In the genomic region with DNA sequence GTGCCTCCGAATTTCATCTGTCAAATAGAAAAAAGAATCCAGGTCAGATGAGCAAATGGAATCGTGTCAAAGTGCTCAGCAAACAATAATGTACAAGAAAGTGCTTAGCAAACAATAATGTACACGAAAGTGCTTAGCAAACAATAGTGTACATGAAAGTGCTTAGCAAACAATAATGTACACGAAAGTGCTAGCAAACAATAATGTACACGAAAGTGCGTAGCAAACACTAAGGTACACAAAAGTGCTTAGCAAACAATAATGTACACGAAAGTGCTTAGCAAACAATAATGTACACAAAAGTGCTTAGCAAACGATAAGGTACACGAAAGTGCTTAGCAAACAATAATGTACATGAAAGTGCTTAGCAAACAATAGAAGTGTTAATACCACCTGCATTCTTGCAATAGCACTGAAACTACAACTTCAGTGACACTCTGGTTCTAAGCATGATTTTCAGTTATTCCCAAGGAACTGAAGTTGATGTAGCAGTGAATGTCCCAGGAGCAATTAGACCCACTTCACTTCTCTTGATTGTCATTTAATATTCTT, we compare ENCODE assay signal across 27 cellular contexts. TPM values are rescaled to one million over a fixed set of nuclear protein-coding genes. Genes with fewer than 3 reads are reported as not detected.
DNase-seq lines count a peak whose midpoint lies in the region; ATAC-seq, FAIRE-seq and TF ChIP-seq lines count a peak whose summit lies in the region.
"Had no signal": no experiment of that assay in that cellular context is flagged by ENCODE, and none has a peak within 500 bp of the region (broad histone marks: within the 10 kb centered on the region; RNA-seq: fewer than 3 reads in every experiment).

No MANE protein-coding gene starts in this region.

- H3K9me3 ChIP-seq in A549 (0 out of 3 replicates have a peak, but pooled peaks cover 4% of the 10 kb centered on the region), trophoblast cell (ENCODE audit: insufficient read depth, low read depth, low read length) (peaks cover 2% of the 10 kb centered on the region)
- H3K9me3 ChIP-seq: BE2C had no signal

- H3K23ac ChIP-seq in trophoblast cell (ENCODE audit: low read length): no peak overlapping the region

- no peak overlapping the region for H4K8ac ChIP-seq in trophoblast cell (ENCODE audit: low read depth, low read length)

- H3K27ac ChIP-seq in A549 (no peak overlapping the region), KMS-11 (peak overlapping the region; percentile 20; the same call in 1 of the 2 replicates), trophoblast cell (ENCODE audit: low read depth, low read length) (no peak overlapping the region)
- H3K27ac ChIP-seq: 22Rv1; BLaER1 treated with 17β-estradiol and CSF1 and Interleukin-3, amounts not matched to agents 10 nM and 100 nM; GM23248 had no signal

- TF ChIP-seq EP300 in A549 (IDR thresholded peaks at IDR 0.05): no peak

- H2BK12ac ChIP-seq in trophoblast cell (ENCODE audit: low read length): no peak overlapping the region

- H3K36me3 ChIP-seq in KMS-11 (ENCODE audit: insufficient read depth): no peaks in the 10 kb centered on the region
- H3K36me3 ChIP-seq in trophoblast cell (ENCODE audit: control insufficient read depth in 1 of 2, insufficient read depth in 2 of 2, low read length in 2 of 2): no peaks in the 10 kb centered on the region
- H3K36me3 ChIP-seq: BE2C; BLaER1 treated with 17β-estradiol and CSF1 and Interleukin-3, amounts not matched to agents 10 nM and 100 nM had no signal

- no peak overlapping the region for H4K91ac ChIP-seq in trophoblast cell (ENCODE audit: low read depth, low read length)

- H3K4me2 ChIP-seq in A549 (no peak overlapping the region), KMS-11 (no peak overlapping the region), trophoblast cell (ENCODE audit: low read length) (no peak overlapping the region)
- H3K4me2 ChIP-seq: BLaER1 treated with 17β-estradiol and CSF1 and Interleukin-3, amounts not matched to agents 10 nM and 100 nM had no signal

- no peak overlapping the region for H3K9ac ChIP-seq in KMS-11
- H3K9ac ChIP-seq in trophoblast cell (ENCODE audit: low read length): no peak overlapping the region
- H3K9ac ChIP-seq: BLaER1 treated with 17β-estradiol and CSF1 and Interleukin-3, amounts not matched to agents 10 nM and 100 nM; GM23248 had no signal

- no peak overlapping the region for H2BK5ac ChIP-seq in trophoblast cell (ENCODE audit: low read depth, low read length, poor library complexity)

- H3K4me1 ChIP-seq in A549 (no peaks in the 10 kb centered on the region), KMS-11 (ENCODE audit: low read depth, poor library complexity, severe bottlenecking) (no peaks in the 10 kb centered on the region), trophoblast cell (ENCODE audit: control insufficient read depth in 1 of 2, insufficient read depth in 2 of 2, low read length in 2 of 2) (no peaks in the 10 kb centered on the region)
- H3K4me1 ChIP-seq: BE2C had no signal

- no peak overlapping the region for H3K18ac ChIP-seq in trophoblast cell (ENCODE audit: low read length)

- TF ChIP-seq CTCF in A549 (IDR thresholded peaks at IDR 0.05): no peak
- TF ChIP-seq CTCF in KMS-11 (conservative IDR thresholded peaks at IDR 0.05; ENCODE audit: low read depth, low read length): no peak
- TF ChIP-seq CTCF in GM10266 (IDR thresholded peaks at IDR 0.05; ENCODE audit: control insufficient read depth, insufficient read depth, low read depth, missing control alignments): no peak

- ATAC-seq in A549: no peak
- ATAC-seq: GM12878 had no signal

- H2AK5ac ChIP-seq in trophoblast cell (ENCODE audit: low read length): no peak overlapping the region

- no peak for FAIRE-seq in A549 (lab: Jason Lieb, UNC)
- FAIRE-seq: A204.1, D721Med, G401.6, GM12878, GM19239, H1 had no signal

- H3K27me3 ChIP-seq in KMS-11 (ENCODE audit: insufficient read depth, low read depth) (no peaks in the 10 kb centered on the region; the same call in 1 of the 2 replicates), trophoblast cell (ENCODE audit: insufficient read depth, low read length) (no peaks in the 10 kb centered on the region)
- H3K27me3 ChIP-seq: BE2C; BLaER1 treated with 17β-estradiol and CSF1 and Interleukin-3, amounts not matched to agents 10 nM and 100 nM had no signal

- TF ChIP-seq RAD21 in A549 (conservative IDR thresholded peaks at IDR 0.05 in 1 of 2, IDR thresholded peaks at IDR 0.05 in 1 of 2): no peak

- H4K20me1 ChIP-seq in KMS-11 (ENCODE audit: insufficient read depth): no peaks in the 10 kb centered on the region
- H4K20me1 ChIP-seq: BLaER1 treated with 17β-estradiol and CSF1 and Interleukin-3, amounts not matched to agents 10 nM and 100 nM had no signal

- POLR2A ChIA-PET in A549 (lab: Yijun Ruan, JAX): no interaction called here

- H3K4me3 ChIP-seq in A549 (no peak overlapping the region), KMS-11 (IDR thresholded peaks at IDR 0.05; ENCODE audit: insufficient read depth, low read depth, low read length) (no peak overlapping the region), trophoblast cell (ENCODE audit: low read depth, low read length) (no peak overlapping the region)
- H3K4me3 ChIP-seq: BLaER1 treated with 17β-estradiol and CSF1 and Interleukin-3, amounts not matched to agents 10 nM and 100 nM; GM12878; GM23248 had no signal

- H2BK120ac ChIP-seq in trophoblast cell (ENCODE audit: insufficient read depth, low read length, poor library complexity): no peak overlapping the region

- no peak overlapping the region for H4K12ac ChIP-seq in trophoblast cell (ENCODE audit: low read depth, low read length)

- peak; percentile 50 for DNase-seq in DMS53 (lab: John Stamatoyannopoulos, UW)
- no peak for DNase-seq in DMS53 treated with DMSO at 0.1 percent for 48 hours (lab: John Stamatoyannopoulos, UW; ENCODE audit: unreplicated experiment)
- DNase-seq in A549 (ENCODE audit: low read depth in 1 of 2, low spot score in 1 of 2): no peak
- DNase-seq in NCI-H69 (lab: John Stamatoyannopoulos, UW): peak; percentile 17
- DNase-seq in GM10266 (ENCODE audit: extremely low spot score): no peak
- no peak for DNase-seq in medulla oblongata (ENCODE audit: extremely low spot score)
- DNase-seq in trophoblast cell: no peak
- DNase-seq: ACHN; AML-193; BE2C; CD4-positive, alpha-beta T cell; CD8-positive, alpha-beta memory T cell; DMS 273 treated with DMSO at 0.1 percent for 48 hours; DND-41; GM23248; H7; HCEC 1CT had no signal

- no peak overlapping the region for H2AFZ ChIP-seq in KMS-11 (ENCODE audit: low read depth)
- no peak overlapping the region for H2AFZ ChIP-seq in trophoblast cell (ENCODE audit: insufficient read depth, low read length, poor library complexity)
- H2AFZ ChIP-seq: GM23248 had no signal

- no peaks in the 10 kb centered on the region for H3K79me1 ChIP-seq in trophoblast cell (ENCODE audit: low read length)

- H3K79me2 ChIP-seq in KMS-11 (ENCODE audit: insufficient read depth, low read depth) (no peaks in the 10 kb centered on the region), trophoblast cell (ENCODE audit: control insufficient read depth, insufficient read depth, low read length, poor library complexity) (no peaks in the 10 kb centered on the region)

- H3K14ac ChIP-seq in trophoblast cell (ENCODE audit: low read length): no peak overlapping the region

- 9% methylated on average over 9 of the region's 9 CpGs for WGBS in A549 (ENCODE audit: missing lambda C conversion rate)
- no CpG with 5 or more reads among the region's 9 CpGs for WGBS in trophoblast cell (ENCODE audit: extremely low coverage, insufficient coverage, insufficient read length)

- no peak for TF ChIP-seq POLR2A in A549 (IDR thresholded peaks at IDR 0.05; ENCODE audit: low read length)

- H3K4ac ChIP-seq in trophoblast cell (ENCODE audit: low read depth, low read length): no peak overlapping the region

- CTCF ChIA-PET in A549 (lab: Yijun Ruan, JAX): interaction anchor here (0.6 to 2.2 kb wide), 2 partner anchors 13 to 165 kb away, joined by 3 to 6 read pairs; no protein-coding TSS in a partner anchor

TF ChIP-seq in A549, 52 proteins besides CTCF, POLR2A, EP300 and RAD21:
- TF ChIP-seq MAFK (IDR thresholded peaks at IDR 0.05; ENCODE audit: partially characterized antibody): peak; percentile 85
- TF ChIP-seq ZSCAN20 (CRISPR knock-in tag; IDR thresholded peaks at IDR 0.05): no peak

RNA-seq across cellular contexts. Expression of a gene that starts 33.4 kb away (rescaled TPM):
- polyA plus RNA-seq in A549 (2011; rRNA removed) (not detected in 2 replicates), A549 (2017; fragmentation: RNase III; extraction: RNeasy Plus Mini Kit Qiagen cat#74134 plus additional on column Dnase treatment) (not detected in 3 replicates)
- 0.11 TPM in 1 of 2 replicates, not detected in the other for polyA plus RNA-seq in A549 (2012; cell fraction: cytosol; rRNA removed)
- not detected in 2 replicates for polyA plus RNA-seq in A549 (2012; cell fraction: nucleus; rRNA removed)
- polyA minus RNA-seq in A549 (2011; rRNA and poly(A)+ RNA removed): not detected in 2 replicates
- polyA plus RNA-seq in trophoblast cell (2013): 0.12 TPM in 1 of 2 replicates, not detected in the other
- polyA plus RNA-seq: CD14-positive monocyte; CD8-positive, alpha-beta memory T cell; GM12878; GM23248 had no signal

Comparison
In these comparisons a context has a peak if more than half of its experiments do, and no peak if none do; other contexts are left out.
1. DNase-seq: peak in DMS53 (single experiment) and NCI-H69 (single experiment); none in DMS53 treated with DMSO at 0.1 percent for 48 hours (single experiment), A549 (0 of 2), GM10266 (single experiment), medulla oblongata (single experiment) and trophoblast cell (0 of 2).